ENCODE assay signal across 26 cellular contexts in the genomic region with DNA sequence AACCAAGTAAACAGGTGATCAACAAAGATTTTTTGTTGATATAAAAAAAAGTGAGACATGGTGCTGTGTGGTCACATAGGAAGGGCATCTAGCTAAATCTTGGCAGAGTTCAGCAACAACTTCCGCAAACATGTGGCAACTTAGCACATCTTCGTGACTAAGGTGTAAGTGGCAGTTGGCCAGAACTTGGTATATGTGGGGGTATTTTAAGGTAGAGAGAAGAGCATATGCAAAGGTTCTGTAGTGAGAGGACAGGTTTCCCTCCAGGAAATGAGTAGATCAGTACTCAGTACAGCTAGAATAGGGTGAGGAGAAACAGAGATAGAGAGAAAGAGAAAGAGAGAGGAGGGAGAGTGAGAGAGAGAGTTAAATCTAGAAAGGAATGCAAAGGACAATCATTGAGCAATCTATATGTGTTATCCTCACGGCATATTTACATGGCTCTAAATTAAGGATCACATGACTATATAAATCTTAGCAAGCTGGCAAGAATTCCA.
DNase-seq lines count a peak whose midpoint lies in the region; ATAC-seq, FAIRE-seq and TF ChIP-seq lines count a peak whose summit lies in the region.
"Had no signal": no experiment of that assay in that cellular context is flagged by ENCODE, and none has a peak within 500 bp of the region (broad histone marks: within the 10 kb centered on the region; RNA-seq: fewer than 3 reads in every experiment).

No MANE protein-coding gene starts in this region.

- H3K23ac ChIP-seq in IMR-90 (ENCODE audit: low read depth, low read length) (peak overlapping the region; percentile 6; the same call in 1 of the 2 replicates), mesenchymal stem cell (ENCODE audit: low read length in 2 of 2) (no peak overlapping the region)

- H3K9ac ChIP-seq in IMR-90 (ENCODE audit: low read depth, low read length) = no peak overlapping the region
- H3K9ac ChIP-seq in mesenchymal stem cell (ENCODE audit: low read length) = no peak overlapping the region

- H3K79me1 ChIP-seq in IMR-90 (ENCODE audit: low read depth in 1 of 2, low read length in 2 of 2) = peaks cover 0 to 2% of the 10 kb centered on the region in 2 experiments; a peak in 2 of 4 replicates
- no peaks in the 10 kb centered on the region for H3K79me1 ChIP-seq in mesenchymal stem cell (replicated peaks; ENCODE audit: low read length, poor library complexity, severe bottlenecking)

- H2AFZ ChIP-seq in IMR-90 (replicated peaks; ENCODE audit: low read length, poor library complexity) (no peak overlapping the region), mesenchymal stem cell (ENCODE audit: low read depth, low read length) (no peak overlapping the region)

- H4K91ac ChIP-seq in IMR-90 (ENCODE audit: insufficient read depth, low read depth, low read length) = peak overlapping the region; percentile 56
- no peak overlapping the region for H4K91ac ChIP-seq in mesenchymal stem cell (ENCODE audit: low read length)

- intact Hi-C loops in IMR-90 (cut with micrococcal nuclease) (no loop called here), heart left ventricle (cut with DNase I) (no loop called here)

- dilution Hi-C loops in IMR-90 (cut with HindIII; ENCODE audit: low sequenced_read_pairs, unreplicated experiment) = no loop called here

- H4K8ac ChIP-seq in IMR-90 (ENCODE audit: low read depth in 2 of 2, low read length in 2 of 2) = peak overlapping the region; percentile 14 to 62; a peak in 3 of 4 replicates
- H4K8ac ChIP-seq in mesenchymal stem cell (ENCODE audit: low read length) = no peak overlapping the region

- TF ChIP-seq POLR2A in IMR-90 (IDR thresholded peaks at IDR 0.05; ENCODE audit: low read depth, low read length) (no peak), heart left ventricle (IDR thresholded peaks at IDR 0.05) (no peak)

- H3K9me3 ChIP-seq in IMR-90 (ENCODE audit: control insufficient read depth, insufficient read depth, low read length) (no peaks in the 10 kb centered on the region), mesenchymal stem cell (ENCODE audit: control insufficient read depth, low read length) (no peaks in the 10 kb centered on the region), heart left ventricle (no peaks in the 10 kb centered on the region)
- H3K9me3 ChIP-seq: ascending aorta, esophagus squamous epithelium, ovary, right atrium auricular region, thyroid gland had no signal

- H3K9me3 Mint-ChIP-seq in stimulated activated naive CD8-positive, alpha-beta T cell treated with anti-CD3 and anti-CD28 coated beads, Interleukin-15, amount 100 ng/mL, for 72 hours = no peaks in the 10 kb centered on the region
- H3K9me3 Mint-ChIP-seq: activated T-cell treated with anti-CD3 and anti-CD28 coated beads, Interleukin-2, amount 50 U/mL, for 4 hours had no signal

- DNase-seq in H4 (ENCODE audit: low spot score) (peak; percentile 22), IMR-90 (peak; percentile 27), bronchial epithelial cell (ENCODE audit: low read depth) (peak; percentile 100), mesenchymal stem cell (peak; percentile 58), NCI-H510A (lab: John Stamatoyannopoulos, UW) (no peak), kidney tubule cell (ENCODE audit: low spot score) (no peak), heart left ventricle (no peak)
- no peak for DNase-seq in stimulated activated naive CD8-positive, alpha-beta T cell treated with anti-CD3 and anti-CD28 coated beads, Interleukin-15, amount 100 ng/mL, for 72 hours
- DNase-seq: activated CD4-positive, alpha-beta T cell treated with anti-CD3 and anti-CD28 coated beads for 4 hours; activated naive CD4-positive, alpha-beta T cell treated with Interleukin-2 at 50 U/mL for 16 hours; activated T-cell treated with anti-CD3 and anti-CD28 coated beads, Interleukin-2, amount 50 U/mL, for 4 hours; DMS79; effector memory CD4-positive, alpha-beta T cell; esophagus squamous epithelium; MM.1S; naive thymus-derived CD4-positive, alpha-beta T cell; NCI-H1694; NCI-H69; ovary; SIG-M5; stimulated activated CD4-positive, alpha-beta T cell treated with anti-CD3 and anti-CD28 coated beads, Interleukin-4, amount 100 ng/mL, for 4 hours; stimulated activated naive CD8-positive, alpha-beta T cell treated with anti-CD3 and anti-CD28 coated beads, Interleukin-15, Interleukin-2, amounts not matched to agents 100 U/mL and 50 U/mL, for 24 hours; thyroid gland had no signal

- H2BK120ac ChIP-seq in IMR-90 (ENCODE audit: low read depth, low read length) (peak overlapping the region; percentile 77; the same call in 1 of the 2 replicates), mesenchymal stem cell (ENCODE audit: low read depth, low read length) (no peak overlapping the region)

- in situ Hi-C loops in IMR-90 (cut with MboI; ENCODE audit: low sequenced_read_pairs) = no loop called here

- no peak overlapping the region for H3K56ac ChIP-seq in IMR-90 (ENCODE audit: extremely low read depth, insufficient read depth, low read length)

- H3K9me1 ChIP-seq in IMR-90 (ENCODE audit: insufficient read depth, low read length) = no peaks in the 10 kb centered on the region; the same call in 1 of the 2 replicates

- H3K27ac Mint-ChIP-seq in stimulated activated naive CD8-positive, alpha-beta T cell treated with anti-CD3 and anti-CD28 coated beads, Interleukin-15, amount 100 ng/mL, for 72 hours = no peak overlapping the region
- H3K27ac Mint-ChIP-seq: naive thymus-derived CD4-positive, alpha-beta T cell had no signal

- H3K27me3 ChIP-seq in IMR-90 (ENCODE audit: control insufficient read depth, insufficient read depth, low read length) (no peaks in the 10 kb centered on the region), bronchial epithelial cell (ENCODE audit: control insufficient read depth, insufficient read depth, low read length) (no peaks in the 10 kb centered on the region), mesenchymal stem cell (ENCODE audit: control insufficient read depth in 1 of 2, insufficient read depth in 1 of 2, low read length in 2 of 2) (no peaks in the 10 kb centered on the region), heart left ventricle (peaks cover 0 to 9% (median 3%) of the 10 kb centered on the region in 9 donors)
- H3K27me3 ChIP-seq: ascending aorta, ovary, right atrium auricular region, thyroid gland had no signal

- no peak overlapping the region for H2AK9ac ChIP-seq in IMR-90 (replicated peaks; ENCODE audit: low read depth, low read length, poor library complexity)

- ATAC-seq in IMR-90 (ENCODE audit: low read depth) = peak; percentile 35
- no peak for ATAC-seq in heart left ventricle
- no peak for ATAC-seq in stimulated activated naive CD8-positive, alpha-beta T cell treated with anti-CD3 and anti-CD28 coated beads, Interleukin-15, amount 100 ng/mL, for 72 hours
- ATAC-seq: activated T-cell treated with anti-CD3 and anti-CD28 coated beads, Interleukin-2, amount 50 U/mL, for 4 hours; naive thymus-derived CD4-positive, alpha-beta T cell; stimulated activated naive CD8-positive, alpha-beta T cell treated with anti-CD3 and anti-CD28 coated beads, Interleukin-15, Interleukin-2, amounts not matched to agents 100 U/mL and 50 U/mL, for 24 hours had no signal

- BruUV-seq in IMR-90 (replicated peaks; lab: Mats Ljungman, UMichigan) = no TSS peak

- H3K14ac ChIP-seq in IMR-90 (replicated peaks; ENCODE audit: low read depth, low read length) (peak overlapping the region; percentile 11), mesenchymal stem cell (ENCODE audit: low read length in 2 of 2) (no peak overlapping the region)

- H4K5ac ChIP-seq in IMR-90 (ENCODE audit: low read depth, low read length) = peak overlapping the region; percentile 97

- H3K4me1 Mint-ChIP-seq in stimulated activated naive CD8-positive, alpha-beta T cell treated with anti-CD3 and anti-CD28 coated beads, Interleukin-15, amount 100 ng/mL, for 72 hours = no peaks in the 10 kb centered on the region

- H3K4me3 Mint-ChIP-seq in stimulated activated naive CD8-positive, alpha-beta T cell treated with anti-CD3 and anti-CD28 coated beads, Interleukin-15, amount 100 ng/mL, for 72 hours = no peak overlapping the region
- H3K4me3 Mint-ChIP-seq: activated T-cell treated with anti-CD3 and anti-CD28 coated beads, Interleukin-2, amount 50 U/mL, for 4 hours; naive thymus-derived CD4-positive, alpha-beta T cell had no signal

- POLR2A ChIA-PET in IMR-90 (lab: Charles Lee; ENCODE audit: unreplicated experiment) = no interaction called here

- H3K4me1 ChIP-seq in IMR-90 (ENCODE audit: control insufficient read depth, insufficient read depth, low read length) (peaks cover 18% of the 10 kb centered on the region), mesenchymal stem cell (ENCODE audit: control insufficient read depth, insufficient read depth, low read depth, low read length) (no peaks in the 10 kb centered on the region), heart left ventricle (peaks cover 0 to 19% (median 0%) of the 10 kb centered on the region in 12 donors)
- H3K4me1 ChIP-seq: ascending aorta, esophagus squamous epithelium, thyroid gland had no signal

- H3K4me3 ChIP-seq in IMR-90 (ENCODE audit: insufficient read depth, low read depth, low read length) (no peak overlapping the region), bronchial epithelial cell (ENCODE audit: low read depth, low read length) (no peak overlapping the region), mesenchymal stem cell (ENCODE audit: insufficient read depth in 1 of 2, low read depth in 1 of 2, low read length in 2 of 2) (no peak overlapping the region), heart left ventricle (no peak overlapping the region)
- H3K4me3 ChIP-seq: ascending aorta, esophagus squamous epithelium, ovary, right atrium auricular region, thyroid gland had no signal

- 92% methylated on average over 2 of the region's 3 CpGs; no CpG with 5 or more reads in 1 of the 2 experiments for WGBS in IMR-90 (ENCODE audit: extremely low coverage in 2 of 2, insufficient read length in 1 of 2), 2 experiments
- WGBS in mesenchymal stem cell = 87% methylated on average over 3 of the region's 3 CpGs
- WGBS in heart left ventricle, 4 donors = 83 to 87% (median 86%) methylated on average over 3 of the region's 3 CpGs

- H3K4ac ChIP-seq in IMR-90 (ENCODE audit: low read depth, low read length) (peak overlapping the region; percentile 51), mesenchymal stem cell (ENCODE audit: low read depth in 1 of 2, low read length in 2 of 2) (no peak overlapping the region)

- H3K18ac ChIP-seq in IMR-90 (ENCODE audit: low read depth, low read length) (peak overlapping the region; percentile 100), mesenchymal stem cell (ENCODE audit: low read depth in 1 of 2, low read length in 2 of 2) (no peak overlapping the region)

- H2BK12ac ChIP-seq in mesenchymal stem cell (ENCODE audit: low read length in 2 of 2) = peak overlapping the region in 1 of 2 experiments; percentile 2

- H3K27ac ChIP-seq in IMR-90 (ENCODE audit: insufficient read depth, low read length) = peak overlapping the region; percentile 56; the same call in 1 of the 2 replicates
- no peak overlapping the region for H3K27ac ChIP-seq in mesenchymal stem cell (ENCODE audit: low read length, poor library complexity, severe bottlenecking)
- H3K27ac ChIP-seq in heart left ventricle = no peak overlapping the region
- H3K27ac ChIP-seq: ascending aorta, esophagus squamous epithelium, ovary, right atrium auricular region, thyroid gland had no signal

- no peak for TF ChIP-seq CTCF in IMR-90 (conservative IDR thresholded peaks at IDR 0.05; ENCODE audit: low read depth, low read length)
- TF ChIP-seq CTCF in bronchial epithelial cell (IDR thresholded peaks at IDR 0.05; ENCODE audit: insufficient read depth, low read length, severe bottlenecking) = no peak
- no peak for TF ChIP-seq CTCF in heart left ventricle (IDR thresholded peaks at IDR 0.05)

- peak overlapping the region; percentile 74 for H2BK5ac ChIP-seq in IMR-90 (ENCODE audit: low read depth, low read length, poor library complexity, severe bottlenecking)
- H2BK5ac ChIP-seq in mesenchymal stem cell (ENCODE audit: low read depth, low read length, poor library complexity, severe bottlenecking) = no peak overlapping the region

- peak overlapping the region; percentile 87; the same call in 1 of the 2 replicates for H2BK20ac ChIP-seq in IMR-90 (ENCODE audit: low read depth, low read length)

- no peak for TF ChIP-seq RAD21 in IMR-90 (IDR thresholded peaks at IDR 0.05; ENCODE audit: low read length)

- H4K20me1 ChIP-seq in IMR-90 (ENCODE audit: insufficient read depth, low read length) = no peaks in the 10 kb centered on the region

- FAIRE-seq in bronchial epithelial cell (lab: Jason Lieb, UNC) = peak; percentile 90
- FAIRE-seq: GM12892 had no signal

- peaks cover 47% of the 10 kb centered on the region for H3K27me3 Mint-ChIP-seq in stimulated activated naive CD8-positive, alpha-beta T cell treated with anti-CD3 and anti-CD28 coated beads, Interleukin-15, amount 100 ng/mL, for 72 hours

- CTCF ChIA-PET in IMR-90 (lab: Yijun Ruan, JAX) = interaction anchor here (1.1 kb wide), 1 partner anchor 23 kb away, joined by 5 read pairs; no protein-coding TSS in a partner anchor

- H3K36me3 ChIP-seq in IMR-90 (ENCODE audit: control insufficient read depth, insufficient read depth, low read length) (no peaks in the 10 kb centered on the region), bronchial epithelial cell (ENCODE audit: control insufficient read depth, insufficient read depth, low read length) (no peaks in the 10 kb centered on the region), mesenchymal stem cell (ENCODE audit: control insufficient read depth in 1 of 2, insufficient read depth in 2 of 2, low read depth in 1 of 2, low read length in 2 of 2) (no peaks in the 10 kb centered on the region), heart left ventricle (no peaks in the 10 kb centered on the region)
- H3K36me3 ChIP-seq: ascending aorta, esophagus squamous epithelium, ovary, right atrium auricular region, thyroid gland had no signal

- peak overlapping the region; percentile 75 for H2BK15ac ChIP-seq in IMR-90 (ENCODE audit: low read depth, low read length)
- H2BK15ac ChIP-seq in mesenchymal stem cell (ENCODE audit: low read depth, poor library complexity, severe bottlenecking) = no peak overlapping the region

- H2AK5ac ChIP-seq in IMR-90 (ENCODE audit: low read depth, low read length) (peak overlapping the region; percentile 84), mesenchymal stem cell (ENCODE audit: low read length, severe bottlenecking) (no peak overlapping the region)

- peak overlapping the region; percentile 60; the same call in 1 of the 2 replicates for H3K4me2 ChIP-seq in IMR-90 (ENCODE audit: low read depth, low read length)
- H3K4me2 ChIP-seq in mesenchymal stem cell (ENCODE audit: low read length, poor library complexity, severe bottlenecking) = no peak overlapping the region

Comparison
In these comparisons a context has a peak if more than half of its experiments do, and no peak if none do; other contexts are left out.
1. DNase-seq: peak in H4 (single experiment), IMR-90 (single experiment), bronchial epithelial cell (single experiment) and mesenchymal stem cell (single experiment); none in NCI-H510A (single experiment), kidney tubule cell (single experiment), heart left ventricle (0 of 5) and stimulated activated naive CD8-positive, alpha-beta T cell treated with anti-CD3 and anti-CD28 coated beads, Interleukin-15, amount 100 ng/mL, for 72 hours (0 of 2).